ENCODE assay signal across 24 cellular contexts in the genomic region with DNA sequence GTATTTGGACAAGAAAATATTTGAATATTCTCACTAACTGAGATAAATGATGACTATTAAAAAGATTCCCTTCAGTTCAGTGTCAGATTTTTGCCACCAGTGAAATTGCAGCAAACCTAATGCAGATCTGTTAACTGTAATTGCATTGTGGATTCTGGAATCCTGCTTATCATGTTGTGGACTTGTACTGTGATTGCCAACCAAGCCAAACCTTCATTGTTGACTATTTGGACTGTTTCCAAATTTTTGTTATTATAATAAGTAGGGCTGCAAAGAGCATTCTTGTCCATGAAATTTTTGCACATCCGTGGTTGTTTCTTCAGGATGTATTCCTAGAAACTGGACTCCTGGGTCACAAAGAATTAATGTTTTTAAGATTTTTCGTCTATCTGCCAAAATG.
"Had no signal": no experiment of that assay in that cellular context is flagged by ENCODE, and none has a peak within 500 bp of the region (broad histone marks: within the 10 kb centered on the region; RNA-seq: fewer than 3 reads in every experiment).

No MANE protein-coding gene starts in this region.

- DNase-seq: activated CD4-positive, alpha-beta T cell treated with anti-CD3 and anti-CD28 coated beads for 4 hours; activated CD4-positive, alpha-beta T cell treated with anti-CD3 and anti-CD28 coated beads, Interleukin-2, amount 50 U/mL, for 48 hours; activated CD4-positive, CD25-positive, alpha-beta regulatory T cell; activated effector memory CD4-positive, alpha-beta T cell treated with Interleukin-2 at 50 U/mL for 16 hours; activated naive CD4-positive, alpha-beta T cell treated with anti-CD3 and anti-CD28 coated beads, Interleukin-2, amount 10 ng/mL, durations not matched to agents 7 days and 5 days; activated T-cell treated with anti-CD3 and anti-CD28 coated beads, Interleukin-2, amount 50 U/mL, for 48 hours; anterior cingulate cortex; body of pancreas; cortex of kidney; effector CD4-positive, alpha-beta T cell; glutamatergic neuron; immature natural killer cell; naive thymus-derived CD8-positive, alpha-beta T cell; spleen; stimulated activated CD4-positive, alpha-beta T cell treated with anti-CD3 and anti-CD28 coated beads, Interleukin-4, amount 100 ng/mL, for 24 hours; stimulated activated naive CD8-positive, alpha-beta T cell treated with anti-CD3 and anti-CD28 coated beads, Interleukin-15, amount 100 ng/mL, for 72 hours; T1000 had no signal

- H3K9me3 Mint-ChIP-seq: activated naive CD4-positive, alpha-beta T cell treated with anti-CD3 and anti-CD28 coated beads, Interleukin-2, amount 10 ng/mL, durations not matched to agents 7 days and 5 days; immature natural killer cell; stimulated activated naive CD8-positive, alpha-beta T cell treated with anti-CD3 and anti-CD28 coated beads, Interleukin-15, amount 100 ng/mL, for 72 hours; T-helper 1 cell treated with Interleukin-12 subunit alpha and Interleukin-12 subunit beta and Interleukin-4 antibody, amounts not matched to agents 30 μg/mL and 1 μg/mL, for 36 hours had no signal

- ATAC-seq: body of pancreas; left lobe of liver; naive thymus-derived CD8-positive, alpha-beta T cell; stimulated activated naive CD8-positive, alpha-beta T cell treated with anti-CD3 and anti-CD28 coated beads, Interleukin-15, amount 100 ng/mL, for 72 hours had no signal

- H3K4me1 Mint-ChIP-seq: activated naive CD4-positive, alpha-beta T cell treated with anti-CD3 and anti-CD28 coated beads, Interleukin-2, amount 10 ng/mL, durations not matched to agents 7 days and 5 days; immature natural killer cell; naive thymus-derived CD8-positive, alpha-beta T cell; stimulated activated naive CD8-positive, alpha-beta T cell treated with anti-CD3 and anti-CD28 coated beads, Interleukin-15, amount 100 ng/mL, for 72 hours had no signal

- H3K27me3 Mint-ChIP-seq: progenitor cell of endocrine pancreas; stimulated activated naive CD8-positive, alpha-beta T cell treated with anti-CD3 and anti-CD28 coated beads, Interleukin-15, amount 100 ng/mL, for 72 hours had no signal

- H3K27ac ChIP-seq: body of pancreas, cardiac muscle cell, hepatocyte, spleen, suprapubic skin, tibial nerve had no signal

- H3K4me3 Mint-ChIP-seq: activated naive CD4-positive, alpha-beta T cell treated with anti-CD3 and anti-CD28 coated beads, Interleukin-2, amount 10 ng/mL, durations not matched to agents 7 days and 5 days; immature natural killer cell; naive thymus-derived CD8-positive, alpha-beta T cell; stimulated activated naive CD8-positive, alpha-beta T cell treated with anti-CD3 and anti-CD28 coated beads, Interleukin-15, amount 100 ng/mL, for 72 hours; T-helper 1 cell treated with Interleukin-12 subunit alpha and Interleukin-12 subunit beta and Interleukin-4 antibody, amounts not matched to agents 30 μg/mL and 1 μg/mL, for 36 hours had no signal

- H3K36me3 Mint-ChIP-seq: activated naive CD4-positive, alpha-beta T cell treated with anti-CD3 and anti-CD28 coated beads, Interleukin-2, amount 10 ng/mL, durations not matched to agents 7 days and 5 days; immature natural killer cell; naive thymus-derived CD8-positive, alpha-beta T cell had no signal

- H3K27ac Mint-ChIP-seq: activated naive CD4-positive, alpha-beta T cell treated with anti-CD3 and anti-CD28 coated beads, Interleukin-2, amount 10 ng/mL, durations not matched to agents 7 days and 5 days; immature natural killer cell; naive thymus-derived CD8-positive, alpha-beta T cell; progenitor cell of endocrine pancreas; stimulated activated naive CD8-positive, alpha-beta T cell treated with anti-CD3 and anti-CD28 coated beads, Interleukin-15, amount 100 ng/mL, for 72 hours; T-helper 1 cell treated with Interleukin-12 subunit alpha and Interleukin-12 subunit beta and Interleukin-4 antibody, amounts not matched to agents 30 μg/mL and 1 μg/mL, for 36 hours had no signal
